In the genomic region with DNA sequence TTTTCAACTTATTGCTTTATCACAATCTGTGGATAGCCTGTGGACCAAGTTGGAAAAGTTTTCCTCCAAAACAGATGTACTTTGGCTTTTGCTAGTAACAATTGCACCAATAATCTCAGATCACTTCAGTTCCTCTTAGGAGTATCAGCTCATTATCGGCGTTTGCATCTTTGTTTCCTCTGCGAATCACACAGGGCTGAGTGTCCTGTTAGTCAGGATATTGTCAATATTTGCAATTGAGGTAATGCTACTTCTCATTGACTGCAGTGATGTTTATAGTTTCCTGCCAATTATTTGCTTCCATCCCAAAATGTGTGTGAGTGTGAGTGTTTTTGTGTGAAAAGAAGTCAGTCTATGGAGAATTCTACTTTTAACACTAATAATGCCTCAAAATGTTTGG, we compare ENCODE assay signal across 20 cellular contexts.
DNase-seq lines count a peak whose midpoint lies in the region; ATAC-seq, FAIRE-seq and TF ChIP-seq lines count a peak whose summit lies in the region.
"Had no signal": no experiment of that assay in that cellular context is flagged by ENCODE, and none has a peak within 500 bp of the region (broad histone marks: within the 10 kb centered on the region; RNA-seq: fewer than 3 reads in every experiment).

No MANE protein-coding gene starts in this region.

- DNase-seq in COLO668 (lab: John Stamatoyannopoulos, UW; ENCODE audit: unreplicated experiment): peak; percentile 12
- no peak for DNase-seq in H54 (ENCODE audit: insufficient read length, low spot score)
- DNase-seq in NCI-H146 (lab: John Stamatoyannopoulos, UW): peak; percentile 70
- DNase-seq in NCI-H69 (lab: John Stamatoyannopoulos, UW): peak; percentile 60
- DNase-seq in activated CD4-positive, alpha-beta memory T cell treated with anti-CD3 and anti-CD28 coated beads for 36 hours: no peak
- DNase-seq in activated CD4-positive, alpha-beta T cell treated with anti-CD3 and anti-CD28 coated beads, Interleukin-2, amount 10 ng/mL, durations not matched to agents 24 days and 14 days: no peak
- no peak for DNase-seq in activated naive CD8-positive, alpha-beta T cell treated with anti-CD3 and anti-CD28 coated beads, Interleukin-2, amount 50 U/mL, for 24 hours
- DNase-seq: DND-41, GF-D8, GOT3, HFFc6, KBM-7, MG63, NCI-H187 treated with DMSO at 0.1 percent for 48 hours, PC-9, T-cell, T1000 had no signal

- no peaks in the 10 kb centered on the region for H3K9me3 Mint-ChIP-seq in activated CD4-positive, alpha-beta memory T cell treated with anti-CD3 and anti-CD28 coated beads for 36 hours
- no peaks in the 10 kb centered on the region for H3K9me3 Mint-ChIP-seq in activated CD4-positive, alpha-beta T cell treated with anti-CD3 and anti-CD28 coated beads, Interleukin-2, amount 10 ng/mL, durations not matched to agents 24 days and 14 days
- H3K9me3 Mint-ChIP-seq in activated naive CD8-positive, alpha-beta T cell treated with anti-CD3 and anti-CD28 coated beads, Interleukin-2, amount 50 U/mL, for 24 hours: peaks cover 4% of the 10 kb centered on the region

- H3K4me3 Mint-ChIP-seq in activated CD4-positive, alpha-beta memory T cell treated with anti-CD3 and anti-CD28 coated beads for 36 hours: no peak overlapping the region
- no peak overlapping the region for H3K4me3 Mint-ChIP-seq in activated CD4-positive, alpha-beta T cell treated with anti-CD3 and anti-CD28 coated beads, Interleukin-2, amount 10 ng/mL, durations not matched to agents 24 days and 14 days
- H3K4me3 Mint-ChIP-seq in activated naive CD8-positive, alpha-beta T cell treated with anti-CD3 and anti-CD28 coated beads, Interleukin-2, amount 50 U/mL, for 24 hours: no peak overlapping the region
- H3K4me3 Mint-ChIP-seq: CD14-positive monocyte, HFFc6, T-cell had no signal

- H3K27ac Mint-ChIP-seq in activated CD4-positive, alpha-beta memory T cell treated with anti-CD3 and anti-CD28 coated beads for 36 hours: no peak overlapping the region
- no peak overlapping the region for H3K27ac Mint-ChIP-seq in activated CD4-positive, alpha-beta T cell treated with anti-CD3 and anti-CD28 coated beads, Interleukin-2, amount 10 ng/mL, durations not matched to agents 24 days and 14 days
- H3K27ac Mint-ChIP-seq in activated naive CD8-positive, alpha-beta T cell treated with anti-CD3 and anti-CD28 coated beads, Interleukin-2, amount 50 U/mL, for 24 hours: no peak overlapping the region
- H3K27ac Mint-ChIP-seq: CD14-positive monocyte, HFFc6, T-cell had no signal

- no peak for ATAC-seq in HG03520 (IDR thresholded peaks at IDR 0.05; ENCODE audit: unreplicated experiment)
- no peak for ATAC-seq in activated naive CD8-positive, alpha-beta T cell treated with anti-CD3 and anti-CD28 coated beads, Interleukin-2, amount 50 U/mL, for 24 hours
- ATAC-seq: T-cell had no signal

- CTCF ChIA-PET in activated CD4-positive, alpha-beta memory T cell treated with anti-CD3 and anti-CD28 coated beads for 36 hours (lab: Charles Lee): no interaction called here

- H3K36me3 Mint-ChIP-seq in activated CD4-positive, alpha-beta memory T cell treated with anti-CD3 and anti-CD28 coated beads for 36 hours: no peaks in the 10 kb centered on the region
- no peaks in the 10 kb centered on the region for H3K36me3 Mint-ChIP-seq in activated CD4-positive, alpha-beta T cell treated with anti-CD3 and anti-CD28 coated beads, Interleukin-2, amount 10 ng/mL, durations not matched to agents 24 days and 14 days (ENCODE audit: low read depth)
- H3K36me3 Mint-ChIP-seq in activated naive CD8-positive, alpha-beta T cell treated with anti-CD3 and anti-CD28 coated beads, Interleukin-2, amount 50 U/mL, for 24 hours (ENCODE audit: low read depth): no peaks in the 10 kb centered on the region
- H3K36me3 Mint-ChIP-seq: CD14-positive monocyte, T-cell had no signal

- no peaks in the 10 kb centered on the region for H3K4me1 Mint-ChIP-seq in activated CD4-positive, alpha-beta memory T cell treated with anti-CD3 and anti-CD28 coated beads for 36 hours (ENCODE audit: low read depth)
- no peaks in the 10 kb centered on the region for H3K4me1 Mint-ChIP-seq in activated CD4-positive, alpha-beta T cell treated with anti-CD3 and anti-CD28 coated beads, Interleukin-2, amount 10 ng/mL, durations not matched to agents 24 days and 14 days
- no peaks in the 10 kb centered on the region for H3K4me1 Mint-ChIP-seq in activated naive CD8-positive, alpha-beta T cell treated with anti-CD3 and anti-CD28 coated beads, Interleukin-2, amount 50 U/mL, for 24 hours
- H3K4me1 Mint-ChIP-seq: CD14-positive monocyte, T-cell had no signal

- FAIRE-seq in H54 (lab: Jason Lieb, UNC): peak; percentile 6
- FAIRE-seq: A204.1 had no signal

- no peak for TF ChIP-seq POLR2A in H54 (IDR thresholded peaks at IDR 0.05; ENCODE audit: low read depth, low read length)

- H3K27me3 Mint-ChIP-seq in activated CD4-positive, alpha-beta memory T cell treated with anti-CD3 and anti-CD28 coated beads for 36 hours: no peaks in the 10 kb centered on the region
- no peaks in the 10 kb centered on the region for H3K27me3 Mint-ChIP-seq in activated CD4-positive, alpha-beta T cell treated with anti-CD3 and anti-CD28 coated beads, Interleukin-2, amount 10 ng/mL, durations not matched to agents 24 days and 14 days
- H3K27me3 Mint-ChIP-seq in activated naive CD8-positive, alpha-beta T cell treated with anti-CD3 and anti-CD28 coated beads, Interleukin-2, amount 50 U/mL, for 24 hours: no peaks in the 10 kb centered on the region
- H3K27me3 Mint-ChIP-seq: T-cell had no signal

- intact Hi-C loops in activated CD4-positive, alpha-beta memory T cell treated with anti-CD3 and anti-CD28 coated beads for 36 hours (cut with micrococcal nuclease): no loop called here
- intact Hi-C loops in activated CD4-positive, alpha-beta T cell treated with anti-CD3 and anti-CD28 coated beads, Interleukin-2, amount 10 ng/mL, durations not matched to agents 24 days and 14 days (cut with micrococcal nuclease): no loop called here

- POLR2A ChIA-PET in activated CD4-positive, alpha-beta memory T cell treated with anti-CD3 and anti-CD28 coated beads for 36 hours (lab: Charles Lee): no interaction called here

Comparison
In these comparisons a context has a peak if more than half of its experiments do, and no peak if none do; other contexts are left out.
1. DNase-seq: peak in COLO668 (single experiment), NCI-H146 (single experiment) and NCI-H69 (single experiment); none in H54 (single experiment), activated CD4-positive, alpha-beta memory T cell treated with anti-CD3 and anti-CD28 coated beads for 36 hours (single experiment), activated CD4-positive, alpha-beta T cell treated with anti-CD3 and anti-CD28 coated beads, Interleukin-2, amount 10 ng/mL, durations not matched to agents 24 days and 14 days (single experiment) and activated naive CD8-positive, alpha-beta T cell treated with anti-CD3 and anti-CD28 coated beads, Interleukin-2, amount 50 U/mL, for 24 hours (single experiment).